ENCODE assay signal across 11 cellular contexts in the genomic region with DNA sequence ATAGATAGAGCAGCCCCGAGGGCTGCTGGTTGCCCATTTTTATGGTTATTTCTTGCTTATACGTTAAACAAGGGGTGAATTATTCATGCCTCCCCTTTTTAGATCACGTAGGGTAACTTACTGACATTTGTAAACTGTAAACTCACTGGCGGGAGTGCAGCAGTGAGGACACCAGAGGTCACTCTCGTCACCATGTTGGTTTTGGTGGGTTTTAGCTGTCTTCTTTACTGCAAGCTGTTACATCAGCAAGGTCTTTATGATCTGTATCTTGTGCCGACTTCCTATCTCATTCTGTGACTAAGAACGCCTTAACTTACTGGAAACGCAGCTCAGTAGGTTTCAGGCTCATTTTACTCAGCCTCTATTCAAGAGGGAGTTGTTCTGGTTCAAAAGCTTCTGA.
DNase-seq lines count a peak whose midpoint lies in the region; ATAC-seq, FAIRE-seq and TF ChIP-seq lines count a peak whose summit lies in the region.
"Had no signal": no experiment of that assay in that cellular context is flagged by ENCODE, and none has a peak within 500 bp of the region (broad histone marks: within the 10 kb centered on the region; RNA-seq: fewer than 3 reads in every experiment).

No MANE protein-coding gene starts in this region.

- TF ChIP-seq RAD21 in SK-N-SH (IDR thresholded peaks at IDR 0.05; ENCODE audit: low read length), result 0 out of 2 replicates have a peak, but pooled peaks have one; percentile 6

- no peak overlapping the region for H3K4me3 Mint-ChIP-seq in activated T-cell treated with anti-CD3 and anti-CD28 coated beads, Interleukin-2, amount 50 U/mL, for 4 hours
- H3K4me3 Mint-ChIP-seq: stimulated activated naive CD8-positive, alpha-beta T cell treated with anti-CD3 and anti-CD28 coated beads, Interleukin-15, Interleukin-2, amounts not matched to agents 100 ng/mL and 50 ng/mL, for 24 hours had no signal

- no peak for ATAC-seq in GM19463 (IDR thresholded peaks at IDR 0.05; ENCODE audit: unreplicated experiment)
- no peak for ATAC-seq in activated T-cell treated with anti-CD3 and anti-CD28 coated beads, Interleukin-2, amount 50 U/mL, for 4 hours

- H3K79me2 ChIP-seq in SK-N-SH (ENCODE audit: insufficient read depth), result no peaks in the 10 kb centered on the region

- CTCF ChIA-PET in SK-N-SH (lab: Yijun Ruan, JAX), result interaction anchor here (0.7 kb wide), 1 partner anchor 12 kb away, joined by 3 read pairs; no protein-coding TSS in a partner anchor

- H3K9me2 ChIP-seq in SK-N-SH, result no peaks in the 10 kb centered on the region

- no peak for TF ChIP-seq EP300 in SK-N-SH (IDR thresholded peaks at IDR 0.05; ENCODE audit: borderline replicate concordance in 1 of 2, low read depth in 1 of 2, low read length in 1 of 2)

- no peaks in the 10 kb centered on the region for H3K9me3 ChIP-seq in SK-N-SH

- peak overlapping the region in 1 of 2 experiments; percentile 21; a peak in 1 of 4 replicates for H3K4me3 ChIP-seq in SK-N-SH (ENCODE audit: low read depth in 2 of 2, low read length in 1 of 2)
- H3K4me3 ChIP-seq: skin epidermis had no signal

- FAIRE-seq in D721Med (lab: Jason Lieb, UNC), result peak; percentile 35

- no peak for DNase-seq in D721Med (ENCODE audit: insufficient read length, low spot score)
- DNase-seq in LoVo (ENCODE audit: low spot score), result peak; percentile 2
- DNase-seq in SK-N-SH, result no peak
- DNase-seq in iris pigment epithelial cell (ENCODE audit: low read depth), result peak; percentile 15
- no peak for DNase-seq in AG08395 (ENCODE audit: low spot score)
- DNase-seq in activated T-cell treated with anti-CD3 and anti-CD28 coated beads, Interleukin-2, amount 50 U/mL, for 4 hours, result no peak
- no peak for DNase-seq in putamen (ENCODE audit: low spot score)
- DNase-seq: DMS153 had no signal

- H3K4me1 Mint-ChIP-seq in activated T-cell treated with anti-CD3 and anti-CD28 coated beads, Interleukin-2, amount 50 U/mL, for 4 hours (ENCODE audit: low read depth), result no peaks in the 10 kb centered on the region

- no peaks in the 10 kb centered on the region for H4K20me1 ChIP-seq in SK-N-SH (ENCODE audit: insufficient read depth)

- H3K4me2 ChIP-seq in SK-N-SH, result peak overlapping the region; percentile 31; the same call in 1 of the 2 replicates

- H3K9me3 Mint-ChIP-seq in activated T-cell treated with anti-CD3 and anti-CD28 coated beads, Interleukin-2, amount 50 U/mL, for 4 hours, result peaks cover 13% of the 10 kb centered on the region

- POLR2A ChIA-PET in SK-N-SH (lab: Yijun Ruan, JAX), result no interaction called here

- H3K36me3 ChIP-seq in SK-N-SH (replicated peaks in 1 of 2; ENCODE audit: control insufficient read depth in 1 of 2, insufficient read depth in 2 of 2, low read length in 1 of 2), result no peaks in the 10 kb centered on the region

- H3K27me3 ChIP-seq in SK-N-SH (ENCODE audit: insufficient read depth), result no peaks in the 10 kb centered on the region

- 6% methylated on average over 8 of the region's 8 CpGs for WGBS in SK-N-SH (ENCODE audit: low lambda C conversion rate)

- TF ChIP-seq CTCF in D721Med (IDR thresholded peaks at IDR 0.05; ENCODE audit: insufficient read depth, missing control alignments) (peak; percentile 54), SK-N-SH (IDR thresholded peaks at IDR 0.05) (peak; percentile 37)

- no peaks in the 10 kb centered on the region for H3F3A ChIP-seq in SK-N-SH (replicated peaks; ENCODE audit: insufficient read depth)

- H3K36me3 Mint-ChIP-seq in activated T-cell treated with anti-CD3 and anti-CD28 coated beads, Interleukin-2, amount 50 U/mL, for 4 hours (ENCODE audit: insufficient read depth), result no peaks in the 10 kb centered on the region

- H3K27me3 Mint-ChIP-seq in activated T-cell treated with anti-CD3 and anti-CD28 coated beads, Interleukin-2, amount 50 U/mL, for 4 hours (ENCODE audit: low read depth), result no peaks in the 10 kb centered on the region
- H3K27me3 Mint-ChIP-seq: stimulated activated naive CD8-positive, alpha-beta T cell treated with anti-CD3 and anti-CD28 coated beads, Interleukin-15, Interleukin-2, amounts not matched to agents 100 ng/mL and 50 ng/mL, for 24 hours had no signal

- H3K9ac ChIP-seq in SK-N-SH, result no peak overlapping the region

- no peaks in the 10 kb centered on the region for H3K4me1 ChIP-seq in SK-N-SH (ENCODE audit: control insufficient read depth in 1 of 2, insufficient read depth in 2 of 2, low read depth in 1 of 2, low read length in 1 of 2)

- H3K27ac ChIP-seq in SK-N-SH (ENCODE audit: low read depth in 2 of 2, low read length in 1 of 2), result no peak overlapping the region
- H3K27ac ChIP-seq: skin epidermis had no signal

- H2AFZ ChIP-seq in SK-N-SH (ENCODE audit: low read depth), result no peak overlapping the region

TF ChIP-seq in SK-N-SH, 30 proteins besides CTCF, POLR2A, EP300 and RAD21:
- no peak for TF ChIP-seq RXRA (IDR thresholded peaks at IDR 0.05; ENCODE audit: borderline replicate concordance, low read depth)
- TF ChIP-seq, protein P1, sequence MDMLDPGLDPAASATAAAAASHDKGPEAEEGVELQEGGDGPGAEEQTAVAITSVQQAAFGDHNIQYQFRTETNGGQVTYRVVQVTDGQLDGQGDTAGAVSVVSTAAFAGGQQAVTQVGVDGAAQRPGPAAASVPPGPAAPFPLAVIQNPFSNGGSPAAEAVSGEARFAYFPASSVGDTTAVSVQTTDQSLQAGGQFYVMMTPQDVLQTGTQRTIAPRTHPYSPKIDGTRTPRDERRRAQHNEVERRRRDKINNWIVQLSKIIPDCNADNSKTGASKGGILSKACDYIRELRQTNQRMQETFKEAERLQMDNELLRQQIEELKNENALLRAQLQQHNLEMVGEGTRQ (IDR thresholded peaks at IDR 0.05; ENCODE audit: borderline replicate concordance, low read depth, low read length), result no peak
- TF ChIP-seq, protein P2, sequence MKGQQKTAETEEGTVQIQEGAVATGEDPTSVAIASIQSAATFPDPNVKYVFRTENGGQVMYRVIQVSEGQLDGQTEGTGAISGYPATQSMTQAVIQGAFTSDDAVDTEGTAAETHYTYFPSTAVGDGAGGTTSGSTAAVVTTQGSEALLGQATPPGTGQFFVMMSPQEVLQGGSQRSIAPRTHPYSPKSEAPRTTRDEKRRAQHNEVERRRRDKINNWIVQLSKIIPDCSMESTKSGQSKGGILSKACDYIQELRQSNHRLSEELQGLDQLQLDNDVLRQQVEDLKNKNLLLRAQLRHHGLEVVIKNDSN (IDR thresholded peaks at IDR 0.05; ENCODE audit: borderline replicate concordance, low read depth), result no peak
- no peak for TF ChIP-seq ELF1 (IDR thresholded peaks at IDR 0.05)
- no peak for TF ChIP-seq TEAD4 (IDR thresholded peaks at IDR 0.05; ENCODE audit: borderline replicate concordance, insufficient read depth)
- TF ChIP-seq FOSL2 (IDR thresholded peaks at IDR 0.05; ENCODE audit: borderline replicate concordance, low read depth), result no peak
- no peak for TF ChIP-seq TCF12 (IDR thresholded peaks at IDR 0.05)
- TF ChIP-seq MEF2A (IDR thresholded peaks at IDR 0.05; ENCODE audit: borderline replicate concordance, low read depth), result no peak
- TF ChIP-seq JUND (IDR thresholded peaks at IDR 0.05), result no peak

Comparison
In these comparisons a context has a peak if more than half of its experiments do, and no peak if none do; other contexts are left out.
1. DNase-seq: peak in LoVo (single experiment) and iris pigment epithelial cell (single experiment); none in D721Med (single experiment), SK-N-SH (single experiment), AG08395 (single experiment), activated T-cell treated with anti-CD3 and anti-CD28 coated beads, Interleukin-2, amount 50 U/mL, for 4 hours (single experiment) and putamen (single experiment).